ENCODE assay signal across 10 cellular contexts in genomic region chr1:23964235-23964668, GRCh38. TPM values are rescaled to one million over a fixed set of nuclear protein-coding genes. Genes with fewer than 3 reads are reported as not detected.
DNase-seq lines count a peak whose midpoint lies in the region; ATAC-seq, FAIRE-seq and TF ChIP-seq lines count a peak whose summit lies in the region.
"Had no signal": no experiment of that assay in that cellular context is flagged by ENCODE, and none has a peak within 500 bp of the region (broad histone marks: within the 10 kb centered on the region; RNA-seq: fewer than 3 reads in every experiment).

No MANE protein-coding gene starts in this region.

- H3K4me3 Mint-ChIP-seq in activated T-helper 17 cell treated with anti-CD3 and anti-CD28 coated beads, Interleukin-2, amount 50 U/mL, for 72 hours = peak overlapping the region; percentile 49
- H3K4me3 Mint-ChIP-seq in mesothelial cell of epicardium = no peak overlapping the region

- POLR2A ChIA-PET in A549 (lab: Yijun Ruan, JAX) = interaction anchor here (1.3 to 1.7 kb wide), 2 partner anchors 16 to 55 kb away, joined by 5 read pairs; partner anchors contain the start of gene SRSF10

- H3K27ac Mint-ChIP-seq in activated T-helper 17 cell treated with anti-CD3 and anti-CD28 coated beads, Interleukin-2, amount 50 U/mL, for 72 hours = peak overlapping the region; percentile 70
- H3K27ac Mint-ChIP-seq in mesothelial cell of epicardium = peak overlapping the region; percentile 83

- CTCF ChIA-PET in A549 (lab: Yijun Ruan, JAX) = interaction anchor here (1.1 kb wide), 2 partner anchors 46 to 64 kb away, joined by 3 read pairs; no protein-coding TSS in a partner anchor

- H3K27me3 Mint-ChIP-seq in activated T-helper 17 cell treated with anti-CD3 and anti-CD28 coated beads, Interleukin-2, amount 50 U/mL, for 72 hours = no peaks in the 10 kb centered on the region
- no peaks in the 10 kb centered on the region for H3K27me3 Mint-ChIP-seq in mesothelial cell of epicardium (ENCODE audit: low read depth)

- FAIRE-seq in A549 (lab: Jason Lieb, UNC) = no peak

- H3K4me1 ChIP-seq in A549 = peaks cover 48% of the 10 kb centered on the region

- TF ChIP-seq EP300 in A549 (IDR thresholded peaks at IDR 0.05) = no peak

- peaks cover 98% of the 10 kb centered on the region for H3K36me3 Mint-ChIP-seq in activated T-helper 17 cell treated with anti-CD3 and anti-CD28 coated beads, Interleukin-2, amount 50 U/mL, for 72 hours (ENCODE audit: low read depth)
- peaks cover 21% of the 10 kb centered on the region for H3K36me3 Mint-ChIP-seq in mesothelial cell of epicardium

- no peak for TF ChIP-seq RAD21 in A549 (conservative IDR thresholded peaks at IDR 0.05 in 1 of 2, IDR thresholded peaks at IDR 0.05 in 1 of 2)

- DNase-seq in A549 (ENCODE audit: low read depth in 1 of 2, low spot score in 1 of 2) (no peak), mesothelial cell of epicardium (ENCODE audit: low spot score in 2 of 2, unreplicated experiment in 2 of 2) (no peak), A172 (ENCODE audit: low spot score) (no peak), foreskin fibroblast (no peak), NCI-H510A treated with DMSO at 0.1 percent for 48 hours (lab: John Stamatoyannopoulos, UW) (no peak)
- DNase-seq: aorta, NCI-H1694 treated with DMSO at 0.1 percent for 48 hours had no signal

- ATAC-seq in A549 = no peak
- ATAC-seq in activated T-helper 17 cell treated with anti-CD3 and anti-CD28 coated beads, Interleukin-2, amount 50 U/mL, for 72 hours (replicated peaks) = peak; percentile 26
- ATAC-seq in HG02973 (IDR thresholded peaks at IDR 0.05; ENCODE audit: unreplicated experiment) = no peak

- 71% methylated on average over 3 of the region's 3 CpGs for WGBS in A549 (ENCODE audit: missing lambda C conversion rate)

- H3K4me1 Mint-ChIP-seq in activated T-helper 17 cell treated with anti-CD3 and anti-CD28 coated beads, Interleukin-2, amount 50 U/mL, for 72 hours = peaks cover 22% of the 10 kb centered on the region
- H3K4me1 Mint-ChIP-seq in mesothelial cell of epicardium = peaks cover 32% of the 10 kb centered on the region

- no peak for TF ChIP-seq POLR2A in A549 (IDR thresholded peaks at IDR 0.05; ENCODE audit: low read length)
- peak; percentile 21 for TF ChIP-seq POLR2A in GM19099 (IDR thresholded peaks at IDR 0.05; ENCODE audit: extremely low read depth, insufficient read length, low read depth)

- H3K27ac ChIP-seq in A549 = no peak overlapping the region

- H3K9me3 Mint-ChIP-seq in activated T-helper 17 cell treated with anti-CD3 and anti-CD28 coated beads, Interleukin-2, amount 50 U/mL, for 72 hours = no peaks in the 10 kb centered on the region
- no peaks in the 10 kb centered on the region for H3K9me3 Mint-ChIP-seq in mesothelial cell of epicardium

- TF ChIP-seq CTCF in A549 (IDR thresholded peaks at IDR 0.05) (no peak), mesothelial cell of epicardium (IDR thresholded peaks at IDR 0.05; ENCODE audit: unreplicated experiment) (no peak), foreskin fibroblast (IDR thresholded peaks at IDR 0.05; ENCODE audit: low read depth, low read length) (no peak)

- H3K4me2 ChIP-seq in A549 = peak overlapping the region; percentile 21; the same call in 2 of the 3 replicates

- H3K4me3 ChIP-seq in A549 (no peak overlapping the region), foreskin fibroblast (ENCODE audit: low read depth in 1 of 2, low read length in 2 of 2) (no peak overlapping the region)

- no peaks in the 10 kb centered on the region for H3K9me3 ChIP-seq in A549

TF ChIP-seq in A549, 52 proteins besides CTCF, POLR2A, EP300 and RAD21:
- TF ChIP-seq HOXB5 (CRISPR knock-in tag; IDR thresholded peaks at IDR 0.05) = no peak
- peak; percentile 52; the same call in 1 of the 2 replicates for TF ChIP-seq FOSB (CRISPR knock-in tag; IDR thresholded peaks at IDR 0.05)

RNA-seq across cellular contexts. Expression of gene PNRC2, which starts 4.6 kb away (rescaled TPM):
- polyA plus RNA-seq in A549 (2011; rRNA removed) (38.1 and 106 TPM in 2 replicates), A549 (2017; fragmentation: RNase III; extraction: RNeasy Plus Mini Kit Qiagen cat#74134 plus additional on column Dnase treatment) (34.4 to 37.5 TPM (median 36.1 TPM) in 3 replicates)
- polyA plus RNA-seq in A549 (2012; cell fraction: cytosol; rRNA removed) = 16.8 and 21.2 TPM in 2 replicates
- polyA plus RNA-seq in A549 (2012; cell fraction: nucleus; rRNA removed) = 12.3 and 16.1 TPM in 2 replicates
- polyA minus RNA-seq in A549 (2011; rRNA and poly(A)+ RNA removed) = 41.1 and 125 TPM in 2 replicates
- total RNA-seq in activated T-helper 17 cell treated with anti-CD3 and anti-CD28 coated beads, Interleukin-2, amount 50 U/mL, for 72 hours = 100 to 1,000 TPM; 112 to 125 TPM
- 134 to 150 TPM (median 149 TPM) in 3 replicates for total RNA-seq in mesothelial cell of epicardium
- total RNA-seq in A172 (2014; rRNA removed; shearing (Covaris generic)) = 58.5 and 60.3 TPM in 2 replicates

RNA-seq across cellular contexts. Expression of gene SRSF10, which starts 15.9 kb away (rescaled TPM):
- polyA plus RNA-seq in A549 (2011; rRNA removed) (119 and 180 TPM in 2 replicates), A549 (2017; fragmentation: RNase III; extraction: RNeasy Plus Mini Kit Qiagen cat#74134 plus additional on column Dnase treatment) (140 to 141 TPM (median 141 TPM) in 3 replicates)
- 79.7 and 102 TPM in 2 replicates for polyA plus RNA-seq in A549 (2012; cell fraction: cytosol; rRNA removed)
- polyA plus RNA-seq in A549 (2012; cell fraction: nucleus; rRNA removed) = 74.1 and 125 TPM in 2 replicates
- 52.7 and 59.3 TPM in 2 replicates for polyA minus RNA-seq in A549 (2011; rRNA and poly(A)+ RNA removed)
- 100 to 1,000 TPM; 168 to 199 TPM for total RNA-seq in activated T-helper 17 cell treated with anti-CD3 and anti-CD28 coated beads, Interleukin-2, amount 50 U/mL, for 72 hours
- total RNA-seq in mesothelial cell of epicardium = 201 to 216 TPM (median 208 TPM) in 3 replicates
- total RNA-seq in A172 (2014; rRNA removed; shearing (Covaris generic)) = 96.5 and 106 TPM in 2 replicates

RNA-seq across cellular contexts. Expression of gene CNR2, which starts 51.1 kb away (rescaled TPM):
- polyA plus RNA-seq in A549 (2011; rRNA removed) = not detected in 2 replicates
- not detected in 2 replicates for polyA plus RNA-seq in A549 (2012; cell fraction: cytosol; rRNA removed)
- polyA plus RNA-seq in A549 (2012; cell fraction: nucleus; rRNA removed) = not detected in 2 replicates
- polyA plus RNA-seq in A549 (2017; fragmentation: RNase III; extraction: RNeasy Plus Mini Kit Qiagen cat#74134 plus additional on column Dnase treatment) = not detected in 3 replicates
- polyA minus RNA-seq in A549 (2011; rRNA and poly(A)+ RNA removed) = not detected in 2 replicates
- under 1 TPM; 0.04 to 0.08 TPM for total RNA-seq in activated T-helper 17 cell treated with anti-CD3 and anti-CD28 coated beads, Interleukin-2, amount 50 U/mL, for 72 hours
- not detected in 3 replicates for total RNA-seq in mesothelial cell of epicardium
- total RNA-seq in A172 (2014; rRNA removed; shearing (Covaris generic)) = not detected in 2 replicates
